In genomic region chr17:43559161-43559816, GRCh38 we compare ENCODE assay signal across 1 cellular context.
TF ChIP-seq lines count a peak whose summit lies in the region.

No MANE protein-coding gene starts in this region.

TF ChIP-seq in HepG2, 621 proteins besides CTCF, POLR2A, EP300 and RAD21 (continued from another document):
- TF ChIP-seq SNAPC4 (CRISPR knock-in tag; IDR thresholded peaks at IDR 0.05) (no peak), KDM3A (CRISPR knock-in tag; IDR thresholded peaks at IDR 0.05; ENCODE audit: low read depth) (peak; percentile 64), TFDP2 (CRISPR knock-in tag; IDR thresholded peaks at IDR 0.05) (no peak), ZZZ3 (CRISPR knock-in tag; IDR thresholded peaks at IDR 0.05; ENCODE audit: borderline replicate concordance) (no peak), ZNF672 (CRISPR knock-in tag; IDR thresholded peaks at IDR 0.05) (no peak), BRD4 (CRISPR knock-in tag; IDR thresholded peaks at IDR 0.05) (no peak), TMF1 (CRISPR knock-in tag; IDR thresholded peaks at IDR 0.05; ENCODE audit: low read depth) (no peak), YY1 (IDR thresholded peaks at IDR 0.05; ENCODE audit: insufficient read depth, insufficient replicate concordance, low read depth, low read length) (no peak), WIZ (CRISPR knock-in tag; IDR thresholded peaks at IDR 0.05) (no peak), KLF15 (CRISPR knock-in tag; IDR thresholded peaks at IDR 0.05; ENCODE audit: borderline replicate concordance) (no peak), ZNF333 (CRISPR knock-in tag; IDR thresholded peaks at IDR 0.05; ENCODE audit: borderline replicate concordance) (no peak), SKI (IDR thresholded peaks at IDR 0.05; ENCODE audit: partially characterized antibody) (no peak), ZNF558 (CRISPR knock-in tag; IDR thresholded peaks at IDR 0.05; ENCODE audit: borderline replicate concordance) (0 out of 2 replicates have a peak, but pooled peaks have one; percentile 61), PRDM10 (CRISPR knock-in tag; IDR thresholded peaks at IDR 0.05; ENCODE audit: low read depth) (no peak), ZNF282 (IDR thresholded peaks at IDR 0.05; ENCODE audit: partially characterized antibody) (no peak), SIX1 (CRISPR knock-in tag; IDR thresholded peaks at IDR 0.05; ENCODE audit: borderline replicate concordance) (peak; percentile 24; the same call in 1 of the 2 replicates), GTF3A (CRISPR knock-in tag; conservative IDR thresholded peaks at IDR 0.05) (no peak), MAFG (CRISPR knock-in tag; IDR thresholded peaks at IDR 0.05) (no peak), NFRKB (IDR thresholded peaks at IDR 0.05) (no peak), ZBTB4 (CRISPR knock-in tag; IDR thresholded peaks at IDR 0.05; ENCODE audit: borderline replicate concordance) (0 out of 2 replicates have a peak, but pooled peaks have one; percentile 77), HMG20A (CRISPR knock-in tag; IDR thresholded peaks at IDR 0.05; ENCODE audit: borderline replicate concordance) (peak; percentile 39; the same call in 1 of the 2 replicates), MBNL3 (CRISPR knock-in tag; conservative IDR thresholded peaks at IDR 0.05) (no peak), SMAD1 (CRISPR knock-in tag; IDR thresholded peaks at IDR 0.05; ENCODE audit: borderline replicate concordance, low read depth) (no peak; the same call in 1 of the 2 replicates), MTF2 (CRISPR knock-in tag; IDR thresholded peaks at IDR 0.05; ENCODE audit: borderline replicate concordance) (no peak), CREB3 (CRISPR knock-in tag; IDR thresholded peaks at IDR 0.05) (peak; percentile 66; the same call in 1 of the 2 replicates), ZNF513 (CRISPR knock-in tag; conservative IDR thresholded peaks at IDR 0.05) (no peak), AGO1 (IDR thresholded peaks at IDR 0.05; ENCODE audit: low read depth, low read length, poor library complexity, severe bottlenecking) (no peak), ZNF773 (CRISPR knock-in tag; IDR thresholded peaks at IDR 0.05; ENCODE audit: borderline replicate concordance) (no peak), SP2 (CRISPR knock-in tag; IDR thresholded peaks at IDR 0.05) (no peak), HNF1B (CRISPR knock-in tag; IDR thresholded peaks at IDR 0.05) (peak; percentile 39), CREB1 (IDR thresholded peaks at IDR 0.05) (no peak), CREB1 (CRISPR knock-in tag; IDR thresholded peaks at IDR 0.05) (no peak), LCORL (IDR thresholded peaks at IDR 0.05) (0 out of 2 replicates have a peak, but pooled peaks have one; percentile 14), LCORL (CRISPR knock-in tag; IDR thresholded peaks at IDR 0.05) (peak; percentile 69; the same call in 1 of the 2 replicates), ZNF800 (CRISPR knock-in tag; IDR thresholded peaks at IDR 0.05) (no peak), ZNF891 (CRISPR knock-in tag; IDR thresholded peaks at IDR 0.05) (no peak), TFAP4 (IDR thresholded peaks at IDR 0.05; ENCODE audit: borderline replicate concordance, low read depth) (no peak), ZNF709 (CRISPR knock-in tag; IDR thresholded peaks at IDR 0.05) (no peak)
